ENCODE assay signal across 33 cellular contexts in the genomic region with DNA sequence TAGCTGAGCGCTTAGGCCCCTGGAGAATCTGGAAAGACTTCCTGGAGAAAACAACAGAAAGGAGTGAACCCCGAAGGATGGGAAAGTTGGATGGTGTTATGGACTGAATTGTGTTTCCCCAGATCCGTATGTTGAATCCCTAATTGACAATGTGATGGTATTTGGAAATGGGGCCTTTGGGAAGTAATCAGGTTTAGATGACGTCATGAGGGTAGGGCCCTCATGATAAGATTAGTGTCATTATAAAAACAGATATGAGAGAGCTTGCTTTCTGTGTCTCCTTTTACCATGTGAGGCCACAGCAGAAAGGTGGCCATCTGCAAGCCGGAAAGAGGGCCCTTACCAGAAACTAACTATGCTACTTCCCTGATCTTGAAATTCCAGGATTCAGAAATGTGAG.
"Had no signal": no experiment of that assay in that cellular context is flagged by ENCODE, and none has a peak within 500 bp of the region (broad histone marks: within the 10 kb centered on the region; RNA-seq: fewer than 3 reads in every experiment).

No MANE protein-coding gene starts in this region.

- DNase-seq: activated effector memory CD4-positive, alpha-beta T cell treated with anti-CD3 and anti-CD28 coated beads, Interleukin-2, amount 50 U/mL, for 16 hours; activated effector memory CD4-positive, alpha-beta T cell treated with Interleukin-2 at 50 U/mL for 16 hours; activated gamma-delta T cell; activated gamma-delta T cell treated with Interleukin-2 at 50 U/mL for 16 hours; activated naive CD4-positive, alpha-beta T cell; activated naive CD4-positive, alpha-beta T cell treated with anti-CD3 and anti-CD28 coated beads for 36 hours; activated naive CD4-positive, alpha-beta T cell treated with anti-CD3 and anti-CD28 coated beads, Interleukin-2, amount 10 ng/mL, durations not matched to agents 7 days and 5 days; activated naive CD4-positive, alpha-beta T cell treated with anti-CD3 and anti-CD28 coated beads, Interleukin-2, amount 50 U/mL, for 16 hours; activated naive CD4-positive, alpha-beta T cell treated with Interleukin-2 at 50 U/mL for 16 hours; activated naive CD8-positive, alpha-beta T cell treated with anti-CD3 and anti-CD28 coated beads for 36 hours; activated naive CD8-positive, alpha-beta T cell treated with anti-CD3 and anti-CD28 coated beads, Interleukin-2, amount 10 ng/mL, durations not matched to agents 7 days and 5 days; activated naive CD8-positive, alpha-beta T cell treated with anti-CD3 and anti-CD28 coated beads, Interleukin-2, amount 50 U/mL, for 24 hours; activated T-cell treated with anti-CD3 and anti-CD28 coated beads, Interleukin-2, amount 50 U/mL, for 24 hours; activated T-cell treated with anti-CD3 and anti-CD28 coated beads, Interleukin-2, amount 50 U/mL, for 4 hours; activated T-cell treated with anti-CD3 and anti-CD28 coated beads, Interleukin-2, amount 50 U/mL, for 48 hours; activated T-cell treated with anti-CD3 and anti-CD28 coated beads, Interleukin-2, amount 50 U/mL, for 72 hours; adrenal gland; amniotic stem cell; amygdala; anterior cingulate cortex; aorta; body of pancreas; brain microvascular endothelial cell; caudate nucleus; central memory CD4-positive, alpha-beta T cell; cerebellar nuclear complex had no signal

- H3K4me1 ChIP-seq: adrenal gland, ascending aorta, body of pancreas, breast epithelium had no signal

- H3K27ac ChIP-seq: adrenal gland, ascending aorta, body of pancreas, brain microvascular endothelial cell, breast epithelium, cardiac muscle cell had no signal

- H3K9me3 ChIP-seq: adrenal gland, ascending aorta, body of pancreas had no signal

- H3K27me3 ChIP-seq: adrenal gland, ascending aorta, body of pancreas, brain microvascular endothelial cell, breast epithelium, cardiac muscle cell had no signal

- H3K36me3 ChIP-seq: adrenal gland, ascending aorta, brain microvascular endothelial cell, breast epithelium, cardiac muscle cell had no signal

- FAIRE-seq: astrocyte, bronchial epithelial cell had no signal

- H3K4me3 ChIP-seq: adrenal gland, ascending aorta, body of pancreas, breast epithelium, cardiac muscle cell had no signal

- ATAC-seq: activated naive CD4-positive, alpha-beta T cell treated with anti-CD3 and anti-CD28 coated beads, Interleukin-2, amount 50 U/mL, for 72 hours; activated naive CD8-positive, alpha-beta T cell treated with anti-CD3 and anti-CD28 coated beads, Interleukin-2, amount 50 U/mL, for 24 hours; activated T-cell treated with anti-CD3 and anti-CD28 coated beads, Interleukin-2, amount 50 U/mL, for 4 hours; activated T-cell treated with anti-CD3 and anti-CD28 coated beads, Interleukin-2, amount 50 U/mL, for 72 hours; activated T-helper 17 cell treated with anti-CD3 and anti-CD28 coated beads, Interleukin-2, amount 50 U/mL, for 72 hours; body of pancreas had no signal
